28 cellular contexts compared by ENCODE assay signal in genomic region chr2:38945931-38946330, GRCh38. TPM values are rescaled to one million over a fixed set of nuclear protein-coding genes. Genes with fewer than 3 reads are reported as not detected.
DNase-seq lines count a peak whose midpoint lies in the region; ATAC-seq, FAIRE-seq and TF ChIP-seq lines count a peak whose summit lies in the region.
"Had no signal": no experiment of that assay in that cellular context is flagged by ENCODE, and none has a peak within 500 bp of the region (broad histone marks: within the 10 kb centered on the region; RNA-seq: fewer than 3 reads in every experiment).

No MANE protein-coding gene starts in this region.

- no peaks in the 10 kb centered on the region for H3K79me2 ChIP-seq in K562 (ENCODE audit: control insufficient read depth, insufficient read depth, low read length)

- DNase-seq in Kasumi-1 (lab: John Stamatoyannopoulos, UW): peak; percentile 57 to 76
- DNase-seq in OCI-M1 (lab: John Stamatoyannopoulos, UW): peak; percentile 84
- peak; percentile 15 to 74 (median 44) for DNase-seq in K562 (ENCODE audit: extremely low read depth in 1 of 4, low spot score in 3 of 4)
- DNase-seq in SHP77 (lab: John Stamatoyannopoulos, UW): no peak
- no peak for DNase-seq in NCI-H187 treated with DMSO at 0.1 percent for 48 hours (lab: John Stamatoyannopoulos, UW)
- DNase-seq: activated CD4-positive, alpha-beta T cell treated with anti-CD3 and anti-CD28 coated beads, Interleukin-2, amount 10 ng/mL, durations not matched to agents 7 days and 5 days; activated gamma-delta T cell treated with Interleukin-2 at 50 U/mL for 16 hours; activated T-cell treated with anti-CD3 and anti-CD28 coated beads, Interleukin-2, amount 50 U/mL, for 24 hours; C1 segment of cervical spinal cord; central memory CD4-positive, alpha-beta T cell; dermis blood vessel endothelial cell; foreskin melanocyte; H9; mammary epithelial cell; MG63; NCI-H446 treated with DMSO at 0.1 percent for 48 hours; posterior cingulate gyrus; right cardiac atrium; stimulated activated CD4-positive, alpha-beta T cell treated with anti-CD3 and anti-CD28 coated beads, Interleukin-2, amount 100 ng/mL, for 48 hours; WERI-Rb-1 had no signal

- 9% methylated on average over 4 of the region's 4 CpGs for WGBS in K562 (ENCODE audit: insufficient coverage, low coverage, missing lambda C conversion rate)

- no peaks in the 10 kb centered on the region for H3K36me3 ChIP-seq in K562 (ENCODE audit: control insufficient read depth, insufficient read depth, low read length)
- H3K36me3 ChIP-seq: esophagus muscularis mucosa, MG63, SJCRH30, WERI-Rb-1 had no signal

- H3K27me3 ChIP-seq in K562 (ENCODE audit: control insufficient read depth in 2 of 2, insufficient read depth in 2 of 2, low read length in 2 of 2): no peaks in the 10 kb centered on the region
- H3K27me3 ChIP-seq: esophagus muscularis mucosa, MG63, SJCRH30, tibial nerve had no signal

- TF ChIP-seq CTCF in K562 (IDR thresholded peaks at IDR 0.05 in 2 of 3, conservative IDR thresholded peaks at IDR 0.05 in 1 of 3; ENCODE audit: insufficient read depth in 2 of 3, low read depth in 1 of 3, low read length in 3 of 3): peak in 1 of 3 experiments; percentile 11; a peak in 1 of 6 replicates

- peaks cover 3 to 10% of the 10 kb centered on the region in 2 experiments; a peak in 3 of 5 replicates for H3K4me1 ChIP-seq in K562 (replicated peaks in 1 of 2; ENCODE audit: control insufficient read depth in 2 of 2, insufficient read depth in 2 of 2, low read length in 2 of 2)
- H3K4me1 ChIP-seq: SJCRH30, tibial nerve had no signal

- in situ Hi-C loops in K562 (cut with MboI): loop anchor here (25.0 kb wide), 1 partner anchor 291 kb away; the partner anchor contains the start of gene CDKL4

- TF ChIP-seq POLR2A in K562 (conservative IDR thresholded peaks at IDR 0.05): no peak

- H4K20me1 ChIP-seq in K562 (replicated peaks; ENCODE audit: control insufficient read depth, insufficient read depth, low read length): no peaks in the 10 kb centered on the region

- no TSS peak for BruUV-seq in K562 (replicated peaks; lab: Mats Ljungman, UMichigan)

- peak; percentile 74 for FAIRE-seq in K562 (lab: Jason Lieb, UNC)
- FAIRE-seq: GM12878 had no signal

- no peak overlapping the region for H3K9ac ChIP-seq in K562 (ENCODE audit: insufficient read depth in 1 of 2, low read depth in 2 of 2, low read length in 2 of 2)

- intact Hi-C loops in K562 (cut with micrococcal nuclease): loop anchor here (1.0 to 5.0 kb wide), 3 partner anchors 106 to 284 kb away; partner anchors contain the start of gene SOS1

- peak; percentile 21; the same call in 1 of the 2 replicates for TF ChIP-seq EP300 in K562 (IDR thresholded peaks at IDR 0.05; ENCODE audit: low read length)

- H3K27ac ChIP-seq in K562 (ENCODE audit: extremely low read depth, low read depth, low read length): no peak overlapping the region
- H3K27ac ChIP-seq: esophagus muscularis mucosa, SJCRH30, tibial nerve, WERI-Rb-1 had no signal

- peak; percentile 72 for ATAC-seq in K562
- ATAC-seq in GM18520 (IDR thresholded peaks at IDR 0.05; ENCODE audit: unreplicated experiment): no peak
- no peak for ATAC-seq in GM21576 (IDR thresholded peaks at IDR 0.05; ENCODE audit: unreplicated experiment)
- ATAC-seq: GM12878, Panc1, right cardiac atrium had no signal

- H3K4me2 ChIP-seq in K562 (ENCODE audit: insufficient read depth, low read length): no peak overlapping the region

- CTCF ChIA-PET in K562 (lab: Yijun Ruan, JAX; ENCODE audit: low intra/inter-chr PET ratio): no interaction called here

- peak overlapping the region; percentile 53 for H2AFZ ChIP-seq in K562 (ENCODE audit: low read depth, low read length)

- POLR2A ChIA-PET in K562 (lab: Yijun Ruan, JAX): interaction anchor here (1.3 kb wide), 1 partner anchor 15 kb away, joined by 5 read pairs; no protein-coding TSS in a partner anchor

- H3K9me3 ChIP-seq in K562 (replicated peaks; ENCODE audit: control insufficient read depth, insufficient read depth, low read depth, low read length): no peaks in the 10 kb centered on the region
- H3K9me3 ChIP-seq: esophagus muscularis mucosa, MG63, SJCRH30, tibial nerve had no signal

- TF ChIP-seq RAD21 in K562 (CRISPR knock-in tag; conservative IDR thresholded peaks at IDR 0.05 in 1 of 2, IDR thresholded peaks at IDR 0.05 in 1 of 2): no peak

- no peak overlapping the region for H3K4me3 ChIP-seq in K562
- H3K4me3 ChIP-seq: esophagus muscularis mucosa, GM12878, MG63, SJCRH30, tibial nerve had no signal

- H3K9me1 ChIP-seq in K562 (ENCODE audit: control insufficient read depth, insufficient read depth, low read length): no peaks in the 10 kb centered on the region

TF ChIP-seq in K562, 482 proteins besides CTCF, POLR2A, EP300 and RAD21 (continues in another document):
- TF ChIP-seq ARID4B (CRISPR knock-in tag; IDR thresholded peaks at IDR 0.05) (no peak), ZC3H4 (CRISPR knock-in tag; IDR thresholded peaks at IDR 0.05; ENCODE audit: borderline replicate concordance) (no peak), PML (IDR thresholded peaks at IDR 0.05; ENCODE audit: low read length) (peak; percentile 69; the same call in 1 of the 2 replicates), MECOM (CRISPR knock-in tag; IDR thresholded peaks at IDR 0.05) (no peak)
- TF ChIP-seq, protein P1, sequence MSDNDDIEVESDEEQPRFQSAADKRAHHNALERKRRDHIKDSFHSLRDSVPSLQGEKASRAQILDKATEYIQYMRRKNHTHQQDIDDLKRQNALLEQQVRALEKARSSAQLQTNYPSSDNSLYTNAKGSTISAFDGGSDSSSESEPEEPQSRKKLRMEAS (CRISPR knock-in tag; IDR thresholded peaks at IDR 0.05): no peak

RNA-seq across cellular contexts. Expression of gene ARHGEF33, which starts 56.3 kb away (rescaled TPM):
- 0.35 TPM in 1 of 2 replicates, not detected in the other for total RNA-seq in K562 (2011; cell fraction: chromatin; rRNA removed; ENCODE audit: low replicate concordance)
- total RNA-seq in K562 (2011; cell fraction: nucleolus; rRNA removed): not detected in 2 replicates
- not detected in 2 replicates for total RNA-seq in K562 (2011; cell fraction: nucleoplasm; rRNA removed)
- total RNA-seq in K562 (2014; rRNA removed) (0.04 TPM in 1 of 2 replicates, not detected in the other), K562 (2014; rRNA removed; fragmentation: Illumina TruSeq; extraction: Trizol) (not detected in 2 replicates), K562 (2015; rRNA removed; fragmentation: Illumina TruSeq; extraction: Trizol) (0.04 TPM in 1 of 2 replicates, not detected in the other), K562 (2021) (0.02 TPM in 1 of 2 replicates, not detected in the other)
- polyA plus RNA-seq in K562 (2011; rRNA removed) (0.01 and 0.03 TPM in 2 replicates), K562 (2014; fragmentation: Illumina TruSeq; extraction: Trizol) (not detected in 2 replicates), K562 (2014; fragmentation: Nextera tagmentation; extraction: Ambion mirVana) (under 1 TPM in 1 of 2 experiments, not detected in 1; 0.08 TPM), K562 (2014; rRNA removed) (not detected in 2 replicates)
- 0.01 and 0.04 TPM in 2 replicates for polyA plus RNA-seq in K562 (2011; cell fraction: cytosol; rRNA removed)
- 0.07 and 0.10 TPM in 2 replicates for polyA plus RNA-seq in K562 (2011; cell fraction: nucleus; rRNA removed)
- 0.01 TPM in 1 of 2 replicates, not detected in the other for polyA plus RNA-seq in K562 (2012)
- 0.03 TPM in 1 of 2 replicates, not detected in the other for polyA minus RNA-seq in K562 (2011; rRNA and poly(A)+ RNA removed)
- polyA minus RNA-seq in K562 (2011; cell fraction: cytosol; rRNA and poly(A)+ RNA removed): not detected in 2 replicates
- polyA minus RNA-seq in K562 (2011; cell fraction: nucleus; rRNA and poly(A)+ RNA removed): 0.11 TPM in 1 of 2 replicates, not detected in the other
- total RNA-seq: activated CD4-positive, alpha-beta T cell treated with anti-CD3 and anti-CD28 coated beads, Interleukin-2, amount 10 ng/mL, durations not matched to agents 7 days and 5 days; HT1080; SJCRH30 had no signal

Comparison
In these comparisons a context has a peak if more than half of its experiments do, and no peak if none do; other contexts are left out.
1. DNase-seq: peak in Kasumi-1 (2 of 2), OCI-M1 (single experiment) and K562 (4 of 4); none in SHP77 (0 of 2) and NCI-H187 treated with DMSO at 0.1 percent for 48 hours (single experiment).